ENCODE assay signal across 11 cellular contexts in genomic region chr7:149764481-149765398, GRCh38. TPM values are rescaled to one million over a fixed set of nuclear protein-coding genes. Genes with fewer than 3 reads are reported as not detected.
A peak's percentile ranks its signal among the peaks of the same experiment; 100 is the strongest.
DNase-seq lines count a peak whose midpoint lies in the region; ATAC-seq, FAIRE-seq and TF ChIP-seq lines count a peak whose summit lies in the region.
"Had no signal": no experiment of that assay in that cellular context is flagged by ENCODE, and none has a peak within 500 bp of the region (broad histone marks: within the 10 kb centered on the region; RNA-seq: fewer than 3 reads in every experiment).

No MANE protein-coding gene starts in this region.

- H3K27me3 Mint-ChIP-seq in neural progenitor cell (ENCODE audit: insufficient read depth, low read depth), result peaks cover 56% of the 10 kb centered on the region
- H3K27me3 Mint-ChIP-seq: activated naive CD8-positive, alpha-beta T cell had no signal

- peaks cover 19% of the 10 kb centered on the region for H4K20me1 ChIP-seq in neural progenitor cell (ENCODE audit: low read depth)

- peaks cover 6% of the 10 kb centered on the region for H3F3A ChIP-seq in neural progenitor cell (ENCODE audit: low read depth)

- DNase-seq in left cardiac atrium (no peak), neural progenitor cell (ENCODE audit: low spot score) (peak; percentile 87), sigmoid colon (no peak), RKO (ENCODE audit: low spot score) (no peak), HTR-8/SVneo (ENCODE audit: insufficient read length, low spot score) (no peak)
- DNase-seq: SW 1271 had no signal

- WGBS in sigmoid colon, 2 donors, result 28 to 75% methylated on average over 96 of the region's 96 CpGs

- H3K36me3 Mint-ChIP-seq in neural progenitor cell, result peaks cover 10% of the 10 kb centered on the region

- H3K36me3 ChIP-seq in ES-I3 (ENCODE audit: insufficient read depth, low read length) (no peaks in the 10 kb centered on the region), neural progenitor cell (no peaks in the 10 kb centered on the region), sigmoid colon (peaks cover 0 to 32% (median 1%) of the 10 kb centered on the region in 4 donors)

- no peak for TF ChIP-seq POLR2A in sigmoid colon (IDR thresholded peaks at IDR 0.05)

- no peak for FAIRE-seq in HTR-8/SVneo (lab: Jason Lieb, UNC)

- H3K4me2 ChIP-seq in neural progenitor cell, result peak overlapping the region; percentile 75

- H3K27me3 ChIP-seq in neural progenitor cell (peaks cover 100% of the 10 kb centered on the region), sigmoid colon (peaks cover 0 to 11% (median 0%) of the 10 kb centered on the region in 3 donors)

- TF ChIP-seq CTCF in neural progenitor cell (IDR thresholded peaks at IDR 0.05) (peak; percentile 49), sigmoid colon (IDR thresholded peaks at IDR 0.05) (no peak)

- H3K9me3 Mint-ChIP-seq in neural progenitor cell, result no peaks in the 10 kb centered on the region

- H3K9me3 ChIP-seq in ES-I3 (ENCODE audit: control insufficient read depth, insufficient read depth, low read length), result no peaks in the 10 kb centered on the region
- H3K9me3 ChIP-seq in neural progenitor cell (ENCODE audit: low read depth), result no peaks in the 10 kb centered on the region
- no peaks in the 10 kb centered on the region for H3K9me3 ChIP-seq in sigmoid colon

- no peaks in the 10 kb centered on the region; the same call in 1 of the 2 replicates for H3K4me1 ChIP-seq in ES-I3 (ENCODE audit: insufficient read depth, low read length)
- peaks cover 18% of the 10 kb centered on the region for H3K4me1 ChIP-seq in neural progenitor cell
- no peaks in the 10 kb centered on the region for H3K4me1 ChIP-seq in sigmoid colon

- H3K79me2 ChIP-seq in neural progenitor cell (ENCODE audit: low read depth), result no peaks in the 10 kb centered on the region

- peaks cover 15% of the 10 kb centered on the region for H3K4me1 Mint-ChIP-seq in neural progenitor cell

- TF ChIP-seq EP300 in sigmoid colon (IDR thresholded peaks at IDR 0.05), result no peak

- peak overlapping the region; percentile 78 for H3K4me3 Mint-ChIP-seq in neural progenitor cell
- H3K4me3 Mint-ChIP-seq: activated naive CD8-positive, alpha-beta T cell had no signal

- H3K9ac ChIP-seq in ES-I3 (ENCODE audit: low read depth, low read length) (peak overlapping the region; percentile 34; the same call in 1 of the 2 replicates), neural progenitor cell (no peak overlapping the region)

- H3K27ac ChIP-seq in neural progenitor cell, result no peak overlapping the region
- no peak overlapping the region for H3K27ac ChIP-seq in sigmoid colon

- intact Hi-C loops in left cardiac atrium (cut with DNase I), result no loop called here
- intact Hi-C loops in sigmoid colon (cut with DNase I), result no loop called here

- ATAC-seq in SK-N-SH treated with all-trans-retinoic acid at 6 μM for 48 hours (peak; percentile 64), left cardiac atrium (peak; percentile 45 to 56), GM21526 (IDR thresholded peaks at IDR 0.05; ENCODE audit: low FRiP score, unreplicated experiment) (no peak)

- peak overlapping the region; percentile 38 for H3K4me3 ChIP-seq in neural progenitor cell
- no peak overlapping the region for H3K4me3 ChIP-seq in sigmoid colon

- no peak overlapping the region for H2AFZ ChIP-seq in neural progenitor cell (replicated peaks)

- H3K27ac Mint-ChIP-seq in neural progenitor cell, result no peak overlapping the region
- H3K27ac Mint-ChIP-seq: activated naive CD8-positive, alpha-beta T cell had no signal

TF ChIP-seq in SK-N-SH treated with all-trans-retinoic acid at 6 μM for 48 hours, 23 proteins besides CTCF, POLR2A, EP300 and RAD21:
- no peak for TF ChIP-seq TSHZ2 (CRISPR knock-in tag; IDR thresholded peaks at IDR 0.05)
- no peak for TF ChIP-seq TCF4 (CRISPR knock-in tag; IDR thresholded peaks at IDR 0.05; ENCODE audit: borderline replicate concordance)
- TF ChIP-seq PPARA (CRISPR knock-in tag; IDR thresholded peaks at IDR 0.05; ENCODE audit: borderline replicate concordance), result no peak
- no peak for TF ChIP-seq ZFP3 (CRISPR knock-in tag; IDR thresholded peaks at IDR 0.05)
- no peak for TF ChIP-seq ARNTL (CRISPR knock-in tag; IDR thresholded peaks at IDR 0.05; ENCODE audit: borderline replicate concordance, low read depth)
- TF ChIP-seq ESRRG (CRISPR knock-in tag; IDR thresholded peaks at IDR 0.05), result no peak
- no peak for TF ChIP-seq TOX (CRISPR knock-in tag; IDR thresholded peaks at IDR 0.05; ENCODE audit: borderline replicate concordance)
- no peak for TF ChIP-seq CSDC2 (CRISPR knock-in tag; IDR thresholded peaks at IDR 0.05)
- no peak for TF ChIP-seq ZNF8 (CRISPR knock-in tag; IDR thresholded peaks at IDR 0.05)
- no peak for TF ChIP-seq ZNF70 (CRISPR knock-in tag; IDR thresholded peaks at IDR 0.05)
- no peak for TF ChIP-seq ZFP30 (CRISPR knock-in tag; IDR thresholded peaks at IDR 0.05)
- no peak for TF ChIP-seq SNAI2 (CRISPR knock-in tag; IDR thresholded peaks at IDR 0.05)
- no peak for TF ChIP-seq POU6F1 (CRISPR knock-in tag; IDR thresholded peaks at IDR 0.05; ENCODE audit: borderline replicate concordance, low read depth)
- no peak for TF ChIP-seq GLIS3 (CRISPR knock-in tag; IDR thresholded peaks at IDR 0.05)
- TF ChIP-seq, protein P1, sequence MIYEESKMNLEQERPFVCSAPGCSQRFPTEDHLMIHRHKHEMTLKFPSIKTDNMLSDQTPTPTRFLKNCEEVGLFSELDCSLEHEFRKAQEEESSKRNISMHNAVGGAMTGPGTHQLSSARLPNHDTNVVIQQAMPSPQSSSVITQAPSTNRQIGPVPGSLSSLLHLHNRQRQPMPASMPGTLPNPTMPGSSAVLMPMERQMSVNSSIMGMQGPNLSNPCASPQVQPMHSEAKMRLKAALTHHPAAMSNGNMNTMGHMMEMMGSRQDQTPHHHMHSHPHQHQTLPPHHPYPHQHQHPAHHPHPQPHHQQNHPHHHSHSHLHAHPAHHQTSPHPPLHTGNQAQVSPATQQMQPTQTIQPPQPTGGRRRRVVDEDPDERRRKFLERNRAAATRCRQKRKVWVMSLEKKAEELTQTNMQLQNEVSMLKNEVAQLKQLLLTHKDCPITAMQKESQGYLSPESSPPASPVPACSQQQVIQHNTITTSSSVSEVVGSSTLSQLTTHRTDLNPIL (CRISPR knock-in tag; IDR thresholded peaks at IDR 0.05; ENCODE audit: low read depth), result no peak
- TF ChIP-seq BACH2 (CRISPR knock-in tag; IDR thresholded peaks at IDR 0.05; ENCODE audit: borderline replicate concordance), result no peak

RNA-seq across cellular contexts. Expression of gene ZNF467, which starts 8.6 kb away (rescaled TPM):
- total RNA-seq in left cardiac atrium (10 to 100 TPM in 1 of 2 donors, 1 to 10 TPM in 1; 7.9 to 10.4 TPM), neural progenitor cell (ENCODE audit: low replicate concordance) (0.17 and 1.7 TPM in 2 replicates), sigmoid colon (10 to 100 TPM in 1 of 4 donors, 1 to 10 TPM in 3; 7.1 to 15.7 (median 9.2) TPM)
- polyA plus RNA-seq in sigmoid colon, result 1 to 10 TPM; 3.0 to 4.6 (median 3.5) TPM
- total RNA-seq: LHCN-M2 had no signal
